In genomic region chr1:45348966-45349677, GRCh38 we compare ENCODE assay signal across 10 cellular contexts. TPM values are rescaled to one million over a fixed set of nuclear protein-coding genes. Genes with fewer than 3 reads are reported as not detected.
DNase-seq lines count a peak whose midpoint lies in the region; ATAC-seq, FAIRE-seq and TF ChIP-seq lines count a peak whose summit lies in the region.
"Had no signal": no experiment of that assay in that cellular context is flagged by ENCODE, and none has a peak within 500 bp of the region (broad histone marks: within the 10 kb centered on the region; RNA-seq: fewer than 3 reads in every experiment).

No MANE protein-coding gene starts in this region.

- H3F3A ChIP-seq in MM.1S (ENCODE audit: insufficient read depth, low read length) = peaks cover 21% of the 10 kb centered on the region

- H3K4me2 ChIP-seq in MM.1S (ENCODE audit: low read depth, low read length) = peak overlapping the region; percentile 39

- 37% methylated on average over 2 of the region's 3 CpGs for WGBS in right lobe of liver (ENCODE audit: insufficient coverage, low coverage, low lambda C conversion rate, missing lambda C conversion rate)
- 24 to 50% (median 45%) methylated on average over 2 to 3 of the region's 3 CpGs for WGBS in stomach, 5 donors

- no peaks in the 10 kb centered on the region for H3K9me2 ChIP-seq in MM.1S (replicated peaks; ENCODE audit: insufficient read depth, low read length)

- no peak for TF ChIP-seq POLR2A in breast epithelium (IDR thresholded peaks at IDR 0.05)
- no peak for TF ChIP-seq POLR2A in right lobe of liver (IDR thresholded peaks at IDR 0.05)
- no peak for TF ChIP-seq POLR2A in stomach (IDR thresholded peaks at IDR 0.05)

- H3K36me3 ChIP-seq in MM.1S (replicated peaks; ENCODE audit: insufficient read depth, low read length) = no peaks in the 10 kb centered on the region
- no peaks in the 10 kb centered on the region for H3K36me3 ChIP-seq in breast epithelium
- H3K36me3 ChIP-seq in right lobe of liver = peaks cover 0 to 14% (median 5%) of the 10 kb centered on the region in 4 donors
- peaks cover 10 to 37% (median 28%) of the 10 kb centered on the region in 4 donors for H3K36me3 ChIP-seq in stomach
- H3K36me3 ChIP-seq in BE2C = no peaks in the 10 kb centered on the region

- H3K27ac ChIP-seq in MM.1S (ENCODE audit: low read length) = peak overlapping the region; percentile 67; the same call in 1 of the 2 replicates
- peak overlapping the region; percentile 80 to 81 for H3K27ac ChIP-seq in breast epithelium
- no peak overlapping the region for H3K27ac ChIP-seq in right lobe of liver
- H3K27ac ChIP-seq in stomach = peak overlapping the region in 4 of 5 donors; percentile 1 to 61 (median 22)

- no peaks in the 10 kb centered on the region for H3K79me2 ChIP-seq in MM.1S (ENCODE audit: low read length)

- H3K9me3 ChIP-seq in MM.1S (replicated peaks; ENCODE audit: insufficient read depth, low read length) (no peaks in the 10 kb centered on the region), breast epithelium (no peaks in the 10 kb centered on the region), right lobe of liver (no peaks in the 10 kb centered on the region), stomach (no peaks in the 10 kb centered on the region), BE2C (no peaks in the 10 kb centered on the region)

- TF ChIP-seq EP300 in stomach (IDR thresholded peaks at IDR 0.05) = no peak

- FAIRE-seq in frontal cortex (lab: Jason Lieb, UNC) = no peak

- H3K4me3 ChIP-seq in MM.1S (ENCODE audit: low read length) (no peak overlapping the region), breast epithelium (no peak overlapping the region), right lobe of liver (no peak overlapping the region), stomach (no peak overlapping the region), BE2C (ENCODE audit: low read depth, low read length) (no peak overlapping the region)

- no peak for TF ChIP-seq CTCF in MM.1S (IDR thresholded peaks at IDR 0.05; ENCODE audit: low read length)
- no peak for TF ChIP-seq CTCF in breast epithelium (IDR thresholded peaks at IDR 0.05)
- TF ChIP-seq CTCF in right lobe of liver (IDR thresholded peaks at IDR 0.05) = no peak
- no peak for TF ChIP-seq CTCF in stomach (IDR thresholded peaks at IDR 0.05)
- no peak for TF ChIP-seq CTCF in BE2C (IDR thresholded peaks at IDR 0.05; ENCODE audit: low read depth, low read length)

- H4K20me1 ChIP-seq in MM.1S (ENCODE audit: insufficient read depth, low read length) = no peaks in the 10 kb centered on the region

- H2AFZ ChIP-seq in MM.1S (ENCODE audit: low read length) = peak overlapping the region; percentile 21; the same call in 1 of the 2 replicates

- intact Hi-C loops in breast epithelium (cut with DNase I; ENCODE audit: low total_unique reads) = no loop called here
- intact Hi-C loops in right lobe of liver (cut with DNase I) = no loop called here
- intact Hi-C loops in stomach (cut with DNase I; ENCODE audit: low total_unique reads) = no loop called here

- peak; percentile 54 for DNase-seq in MM.1S
- peak in 1 of 2 donors; percentile 56 for DNase-seq in breast epithelium (ENCODE audit: low spot score in 2 of 2)
- DNase-seq in right lobe of liver = peak; percentile 58 to 78 (median 76)
- no peak for DNase-seq in stomach
- DNase-seq in BE2C = no peak
- DNase-seq in frontal cortex (ENCODE audit: low spot score in 2 of 2) = no peak
- DNase-seq: activated CD8-positive, alpha-beta memory T cell treated with anti-CD3 and anti-CD28 coated beads, Interleukin-2, amount 50 U/mL, for 4 hours; NCI-H2081 had no signal

- ATAC-seq in right lobe of liver = peak; percentile 74 to 93 (median 79)
- no peak for ATAC-seq in HG03025 (IDR thresholded peaks at IDR 0.05; ENCODE audit: low FRiP score, unreplicated experiment)
- no peak for ATAC-seq in GM18517 (IDR thresholded peaks at IDR 0.05; ENCODE audit: unreplicated experiment)

- H3K27me3 ChIP-seq in MM.1S (replicated peaks; ENCODE audit: insufficient read depth, low read length) (no peaks in the 10 kb centered on the region), breast epithelium (no peaks in the 10 kb centered on the region), right lobe of liver (no peaks in the 10 kb centered on the region), stomach (no peaks in the 10 kb centered on the region), BE2C (no peaks in the 10 kb centered on the region)

- H3K4me1 ChIP-seq in MM.1S (ENCODE audit: low read length) (peaks cover 35% of the 10 kb centered on the region), breast epithelium (no peaks in the 10 kb centered on the region), right lobe of liver (peaks cover 0 to 15% (median 4%) of the 10 kb centered on the region in 4 donors), stomach (peaks cover 0 to 21% (median 16%) of the 10 kb centered on the region in 4 donors), BE2C (no peaks in the 10 kb centered on the region)

- H3K9ac ChIP-seq in MM.1S (ENCODE audit: low read length) = peak overlapping the region; percentile 13; the same call in 1 of the 2 replicates

RNA-seq across cellular contexts. Expression of gene MUTYH, which starts 8.9 kb away (rescaled TPM):
- total RNA-seq in breast epithelium = 10 to 100 TPM; 16.8 to 26.2 (median 25.8) TPM
- 10 to 100 TPM in 2 of 6 experiments, 1 to 10 TPM in 4; 7.2 to 11.9 (median 8.4) TPM for total RNA-seq in right lobe of liver
- total RNA-seq in stomach = 10 to 100 TPM; 11.6 to 88.7 (median 19.1) TPM
- 10 to 100 TPM; 19.4 to 24.1 (median 20.0) TPM for polyA plus RNA-seq in stomach
- 41.3 TPM for polyA plus RNA-seq in BE2C (2012; ENCODE audit: insufficient read depth, insufficient read length, low read depth)
- total RNA-seq in frontal cortex = 20.8 TPM

RNA-seq across cellular contexts. Expression of gene TOE1, which starts 9.2 kb away (rescaled TPM):
- total RNA-seq in breast epithelium (10 to 100 TPM in 2 of 3 donors, 1 to 10 TPM in 1; 8.6 to 21.2 (median 11.1) TPM), right lobe of liver (1 to 10 TPM; 3.2 to 7.7 (median 4.4) TPM), stomach (10 to 100 TPM in 2 of 5 donors, 1 to 10 TPM in 2, under 1 TPM in 1; 0.87 to 31.5 (median 8.8) TPM), frontal cortex (7.3 TPM)
- polyA plus RNA-seq in stomach = 10 to 100 TPM in 1 of 3 donors, 1 to 10 TPM in 2; 6.4 to 11.2 (median 7.3) TPM
- polyA plus RNA-seq in BE2C (2012; ENCODE audit: insufficient read depth, insufficient read length, low read depth) = 16.9 TPM

RNA-seq across cellular contexts. Expression of gene HPDL, which starts 22.4 kb away (rescaled TPM):
- total RNA-seq in breast epithelium (under 1 TPM in 1 of 3 donors, not detected in 2; 0.44 TPM), right lobe of liver (under 1 TPM in 2 of 6 experiments, not detected in 4; 0.25 to 0.56 TPM), stomach (10 to 100 TPM in 1 of 5 donors, 1 to 10 TPM in 1, not detected in 3; 4.1 to 10.1 TPM), frontal cortex (1.6 TPM)
- polyA plus RNA-seq in stomach = 1 to 10 TPM; 1.8 to 6.6 (median 3.1) TPM
- polyA plus RNA-seq in BE2C (2012; ENCODE audit: insufficient read depth, insufficient read length, low read depth) = 6.4 TPM

Comparison
In these comparisons a context has a peak if more than half of its experiments do, and no peak if none do; other contexts are left out.
1. DNase-seq: peak in MM.1S (single experiment) and right lobe of liver (3 of 3); none in stomach (single experiment), BE2C (single experiment) and frontal cortex (0 of 2).
2. H3K27ac ChIP-seq: peak in MM.1S (single experiment), breast epithelium (2 of 2) and stomach (4 of 5); none in right lobe of liver (0 of 3).
3. ATAC-seq: peak in right lobe of liver (4 of 4); none in HG03025 (single experiment) and GM18517 (single experiment).